Comparison of ENCODE assay signal across 32 cellular contexts in genomic region chr5:162637501-162637900, GRCh38.
"Had no signal": no experiment of that assay in that cellular context is flagged by ENCODE, and none has a peak within 500 bp of the region (broad histone marks: within the 10 kb centered on the region; RNA-seq: fewer than 3 reads in every experiment).

No MANE protein-coding gene starts in this region.

- H3K27me3 ChIP-seq: adrenal gland, body of pancreas, brain microvascular endothelial cell, breast epithelium had no signal

- H3K4me3 ChIP-seq: adrenal gland, body of pancreas, breast epithelium had no signal

- DNase-seq: activated B cell treated with CpG ODN at 0.5 μM for 24 hours; activated CD4-positive, alpha-beta memory T cell treated with anti-CD3 and anti-CD28 coated beads for 36 hours; activated CD4-positive, alpha-beta T cell treated with anti-CD3 and anti-CD28 coated beads for 4 hours; activated CD4-positive, alpha-beta T cell treated with anti-CD3 and anti-CD28 coated beads, Interleukin-2, amount 10 ng/mL, durations not matched to agents 24 days and 14 days; activated CD4-positive, alpha-beta T cell treated with anti-CD3 and anti-CD28 coated beads, Interleukin-2, amount 50 U/mL, for 1 hour; activated CD4-positive, alpha-beta T cell treated with anti-CD3 and anti-CD28 coated beads, Interleukin-2, amount 50 U/mL, for 4 hours; activated CD4-positive, CD25-positive, alpha-beta regulatory T cell treated with anti-CD3 and anti-CD28 coated beads, Interleukin-2, amount 50 U/mL, for 72 hours; activated CD8-positive, alpha-beta memory T cell treated with anti-CD3 and anti-CD28 coated beads, Interleukin-2, amount 50 U/mL, for 4 hours; activated CD8-positive, alpha-beta T cell treated with anti-CD3 and anti-CD28 coated beads for 36 hours; activated effector memory CD4-positive, alpha-beta T cell treated with anti-CD3 and anti-CD28 coated beads, Interleukin-2, amount 50 U/mL, for 16 hours; activated gamma-delta T cell treated with Interleukin-2 at 50 U/mL for 16 hours; activated naive CD4-positive, alpha-beta T cell; activated naive CD4-positive, alpha-beta T cell treated with anti-CD3 and anti-CD28 coated beads for 36 hours; activated naive CD4-positive, alpha-beta T cell treated with anti-CD3 and anti-CD28 coated beads, Interleukin-2, amount 50 U/mL, for 16 hours; activated naive CD8-positive, alpha-beta T cell treated with anti-CD3 and anti-CD28 coated beads for 36 hours; activated T-cell treated with anti-CD3 and anti-CD28 coated beads for 4 hours; activated T-cell treated with anti-CD3 and anti-CD28 coated beads, Interleukin-2, amount 50 U/mL, for 1 hour; activated T-cell treated with anti-CD3 and anti-CD28 coated beads, Interleukin-2, amount 50 U/mL, for 4 hours; activated T-cell treated with anti-CD3 and anti-CD28 coated beads, Interleukin-2, amount 50 U/mL, for 72 hours; adrenal gland; amniotic stem cell; aorta; body of pancreas; brain microvascular endothelial cell; central memory CD4-positive, alpha-beta T cell; T-helper 1 cell; T-helper 2 cell; T-helper 9 cell had no signal

- H3K4me1 ChIP-seq: adrenal gland, body of pancreas, breast epithelium had no signal

- ATAC-seq: activated CD8-positive, alpha-beta T cell treated with anti-CD3 and anti-CD28 coated beads for 36 hours; activated naive CD4-positive, alpha-beta T cell treated with anti-CD3 and anti-CD28 coated beads, Interleukin-2, amount 50 U/mL, for 72 hours; activated T-cell treated with anti-CD3 and anti-CD28 coated beads, Interleukin-2, amount 50 U/mL, for 4 hours; activated T-cell treated with anti-CD3 and anti-CD28 coated beads, Interleukin-2, amount 50 U/mL, for 72 hours; activated T-helper 17 cell treated with anti-CD3 and anti-CD28 coated beads, Interleukin-2, amount 50 U/mL, for 72 hours; body of pancreas had no signal

- H3K36me3 ChIP-seq: adrenal gland, brain microvascular endothelial cell, breast epithelium had no signal

- H3K27ac ChIP-seq: adrenal gland, body of pancreas, brain microvascular endothelial cell, breast epithelium, VCaP had no signal
